Comparison of ENCODE assay signal across 1 cellular context in the genomic region with DNA sequence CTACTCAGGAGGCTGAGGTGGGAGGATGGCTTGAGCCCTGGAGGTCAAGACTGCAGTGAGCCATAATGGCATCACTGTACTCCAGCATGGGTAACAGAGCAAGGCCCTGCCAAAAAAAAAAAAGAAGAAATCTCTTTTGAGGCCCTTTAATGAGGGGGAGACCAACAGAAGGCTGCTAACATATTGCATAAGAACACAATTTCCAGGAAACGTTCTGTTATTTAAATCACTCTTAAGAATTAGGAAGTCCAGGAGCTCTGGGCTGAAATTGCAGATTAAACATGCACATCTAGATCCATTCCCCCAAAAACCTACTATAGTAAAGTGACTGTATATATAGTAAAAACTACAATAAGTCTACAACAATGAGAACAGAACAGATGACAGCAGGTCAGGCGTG.
TF ChIP-seq lines count a peak whose summit lies in the region.

No MANE protein-coding gene starts in this region.

TF ChIP-seq in K562, 482 proteins besides CTCF, POLR2A, EP300 and RAD21 (continued from another document):
- TF ChIP-seq, protein P1, sequence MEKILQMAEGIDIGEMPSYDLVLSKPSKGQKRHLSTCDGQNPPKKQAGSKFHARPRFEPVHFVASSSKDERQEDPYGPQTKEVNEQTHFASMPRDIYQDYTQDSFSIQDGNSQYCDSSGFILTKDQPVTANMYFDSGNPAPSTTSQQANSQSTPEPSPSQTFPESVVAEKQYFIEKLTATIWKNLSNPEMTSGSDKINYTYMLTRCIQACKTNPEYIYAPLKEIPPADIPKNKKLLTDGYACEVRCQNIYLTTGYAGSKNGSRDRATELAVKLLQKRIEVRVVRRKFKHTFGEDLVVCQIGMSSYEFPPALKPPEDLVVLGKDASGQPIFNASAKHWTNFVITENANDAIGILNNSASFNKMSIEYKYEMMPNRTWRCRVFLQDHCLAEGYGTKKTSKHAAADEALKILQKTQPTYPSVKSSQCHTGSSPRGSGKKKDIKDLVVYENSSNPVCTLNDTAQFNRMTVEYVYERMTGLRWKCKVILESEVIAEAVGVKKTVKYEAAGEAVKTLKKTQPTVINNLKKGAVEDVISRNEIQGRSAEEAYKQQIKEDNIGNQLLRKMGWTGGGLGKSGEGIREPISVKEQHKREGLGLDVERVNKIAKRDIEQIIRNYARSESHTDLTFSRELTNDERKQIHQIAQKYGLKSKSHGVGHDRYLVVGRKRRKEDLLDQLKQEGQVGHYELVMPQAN (IDR thresholded peaks at IDR 0.05; ENCODE audit: borderline replicate concordance) = no peak
- TF ChIP-seq KAT2B (IDR thresholded peaks at IDR 0.05; ENCODE audit: low read depth, low read length) (no peak), PTRF (tag; IDR thresholded peaks at IDR 0.05) (no peak), RBFOX2 (IDR thresholded peaks at IDR 0.05; ENCODE audit: low read depth, low read length) (no peak), ZNF124 (CRISPR knock-in tag; IDR thresholded peaks at IDR 0.05) (no peak), ZNF717 (CRISPR knock-in tag; IDR thresholded peaks at IDR 0.05) (no peak), ZFX (CRISPR knock-in tag; IDR thresholded peaks at IDR 0.05) (no peak), HMGN3 (IDR thresholded peaks at IDR 0.05; ENCODE audit: borderline replicate concordance, extremely low read depth, insufficient read length, low read depth, low read length) (no peak), SIRT6 (IDR thresholded peaks at IDR 0.05; ENCODE audit: low read depth, low read length) (no peak), LEF1 (IDR thresholded peaks at IDR 0.05) (no peak)
- TF ChIP-seq, protein P2, sequence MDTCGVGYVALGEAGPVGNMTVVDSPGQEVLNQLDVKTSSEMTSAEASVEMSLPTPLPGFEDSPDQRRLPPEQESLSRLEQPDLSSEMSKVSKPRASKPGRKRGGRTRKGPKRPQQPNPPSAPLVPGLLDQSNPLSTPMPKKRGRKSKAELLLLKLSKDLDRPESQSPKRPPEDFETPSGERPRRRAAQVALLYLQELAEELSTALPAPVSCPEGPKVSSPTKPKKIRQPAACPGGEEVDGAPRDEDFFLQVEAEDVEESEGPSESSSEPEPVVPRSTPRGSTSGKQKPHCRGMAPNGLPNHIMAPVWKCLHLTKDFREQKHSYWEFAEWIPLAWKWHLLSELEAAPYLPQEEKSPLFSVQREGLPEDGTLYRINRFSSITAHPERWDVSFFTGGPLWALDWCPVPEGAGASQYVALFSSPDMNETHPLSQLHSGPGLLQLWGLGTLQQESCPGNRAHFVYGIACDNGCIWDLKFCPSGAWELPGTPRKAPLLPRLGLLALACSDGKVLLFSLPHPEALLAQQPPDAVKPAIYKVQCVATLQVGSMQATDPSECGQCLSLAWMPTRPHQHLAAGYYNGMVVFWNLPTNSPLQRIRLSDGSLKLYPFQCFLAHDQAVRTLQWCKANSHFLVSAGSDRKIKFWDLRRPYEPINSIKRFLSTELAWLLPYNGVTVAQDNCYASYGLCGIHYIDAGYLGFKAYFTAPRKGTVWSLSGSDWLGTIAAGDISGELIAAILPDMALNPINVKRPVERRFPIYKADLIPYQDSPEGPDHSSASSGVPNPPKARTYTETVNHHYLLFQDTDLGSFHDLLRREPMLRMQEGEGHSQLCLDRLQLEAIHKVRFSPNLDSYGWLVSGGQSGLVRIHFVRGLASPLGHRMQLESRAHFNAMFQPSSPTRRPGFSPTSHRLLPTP (IDR thresholded peaks at IDR 0.05; ENCODE audit: borderline replicate concordance, extremely low read depth, insufficient read length) = no peak
- TF ChIP-seq, protein P3, sequence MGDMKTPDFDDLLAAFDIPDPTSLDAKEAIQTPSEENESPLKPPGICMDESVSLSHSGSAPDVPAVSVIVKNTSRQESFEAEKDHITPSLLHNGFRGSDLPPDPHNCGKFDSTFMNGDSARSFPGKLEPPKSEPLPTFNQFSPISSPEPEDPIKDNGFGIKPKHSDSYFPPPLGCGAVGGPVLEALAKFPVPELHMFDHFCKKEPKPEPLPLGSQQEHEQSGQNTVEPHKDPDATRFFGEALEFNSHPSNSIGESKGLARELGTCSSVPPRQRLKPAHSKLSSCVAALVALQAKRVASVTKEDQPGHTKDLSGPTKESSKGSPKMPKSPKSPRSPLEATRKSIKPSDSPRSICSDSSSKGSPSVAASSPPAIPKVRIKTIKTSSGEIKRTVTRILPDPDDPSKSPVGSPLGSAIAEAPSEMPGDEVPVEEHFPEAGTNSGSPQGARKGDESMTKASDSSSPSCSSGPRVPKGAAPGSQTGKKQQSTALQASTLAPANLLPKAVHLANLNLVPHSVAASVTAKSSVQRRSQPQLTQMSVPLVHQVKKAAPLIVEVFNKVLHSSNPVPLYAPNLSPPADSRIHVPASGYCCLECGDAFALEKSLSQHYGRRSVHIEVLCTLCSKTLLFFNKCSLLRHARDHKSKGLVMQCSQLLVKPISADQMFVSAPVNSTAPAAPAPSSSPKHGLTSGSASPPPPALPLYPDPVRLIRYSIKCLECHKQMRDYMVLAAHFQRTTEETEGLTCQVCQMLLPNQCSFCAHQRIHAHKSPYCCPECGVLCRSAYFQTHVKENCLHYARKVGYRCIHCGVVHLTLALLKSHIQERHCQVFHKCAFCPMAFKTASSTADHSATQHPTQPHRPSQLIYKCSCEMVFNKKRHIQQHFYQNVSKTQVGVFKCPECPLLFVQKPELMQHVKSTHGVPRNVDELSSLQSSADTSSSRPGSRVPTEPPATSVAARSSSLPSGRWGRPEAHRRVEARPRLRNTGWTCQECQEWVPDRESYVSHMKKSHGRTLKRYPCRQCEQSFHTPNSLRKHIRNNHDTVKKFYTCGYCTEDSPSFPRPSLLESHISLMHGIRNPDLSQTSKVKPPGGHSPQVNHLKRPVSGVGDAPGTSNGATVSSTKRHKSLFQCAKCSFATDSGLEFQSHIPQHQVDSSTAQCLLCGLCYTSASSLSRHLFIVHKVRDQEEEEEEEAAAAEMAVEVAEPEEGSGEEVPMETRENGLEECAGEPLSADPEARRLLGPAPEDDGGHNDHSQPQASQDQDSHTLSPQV (IDR thresholded peaks at IDR 0.05) = no peak
